14 cellular contexts compared by ENCODE assay signal in the genomic region with DNA sequence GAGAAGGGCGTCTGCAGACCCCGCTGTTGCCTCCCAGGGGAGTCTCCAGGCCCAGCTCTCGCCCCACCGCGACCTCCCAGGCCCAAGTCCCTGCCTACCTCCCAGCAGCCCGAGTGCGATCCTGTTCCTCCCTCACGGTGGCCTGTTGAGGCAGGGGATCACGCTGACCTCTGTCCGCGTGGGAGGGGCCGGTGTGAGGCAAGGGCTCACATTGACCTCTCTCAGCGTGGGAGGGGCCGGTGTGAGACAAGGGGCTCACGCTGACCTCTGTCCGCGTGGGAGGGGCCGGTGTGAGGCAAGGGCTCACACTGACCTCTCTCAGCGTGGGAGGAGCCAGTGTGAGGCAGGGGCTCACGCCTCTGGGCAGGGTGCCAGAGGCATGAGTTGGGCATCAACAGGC. TPM values are rescaled to one million over a fixed set of nuclear protein-coding genes. Genes with fewer than 3 reads are reported as not detected.
"Had no signal": no experiment of that assay in that cellular context is flagged by ENCODE, and none has a peak within 500 bp of the region (broad histone marks: within the 10 kb centered on the region; RNA-seq: fewer than 3 reads in every experiment).

No MANE protein-coding gene starts in this region.

RNA-seq across cellular contexts. Expression of a gene that starts 40.6 kb away (rescaled TPM):
- total RNA-seq: activated CD4-positive, alpha-beta memory T cell treated with anti-CD3 and anti-CD28 coated beads, Interleukin-2, amount 10 ng/mL, durations not matched to agents 7 days and 5 days; activated CD4-positive, alpha-beta T cell treated with anti-CD3 and anti-CD28 coated beads, Interleukin-2, amount 10 ng/mL, durations not matched to agents 7 days and 5 days; activated T-cell treated with anti-CD3 and anti-CD28 coated beads, Interleukin-2, amount 50 U/mL, for 72 hours; astrocyte; bronchial epithelial cell; cardiac septum; endodermal cell; epithelial cell of proximal tubule; esophagus mucosa; frontal cortex; T-cell; T-helper 2 cell treated with Interferon-gamma antibody and Interleukin-4, amounts not matched to agents 100 ng/mL and 5 ng/mL, for 36 hours; WTC11 had no signal
- polyA plus RNA-seq: adipose tissue had no signal
